ENCODE assay signal across 8 cellular contexts in the genomic region with DNA sequence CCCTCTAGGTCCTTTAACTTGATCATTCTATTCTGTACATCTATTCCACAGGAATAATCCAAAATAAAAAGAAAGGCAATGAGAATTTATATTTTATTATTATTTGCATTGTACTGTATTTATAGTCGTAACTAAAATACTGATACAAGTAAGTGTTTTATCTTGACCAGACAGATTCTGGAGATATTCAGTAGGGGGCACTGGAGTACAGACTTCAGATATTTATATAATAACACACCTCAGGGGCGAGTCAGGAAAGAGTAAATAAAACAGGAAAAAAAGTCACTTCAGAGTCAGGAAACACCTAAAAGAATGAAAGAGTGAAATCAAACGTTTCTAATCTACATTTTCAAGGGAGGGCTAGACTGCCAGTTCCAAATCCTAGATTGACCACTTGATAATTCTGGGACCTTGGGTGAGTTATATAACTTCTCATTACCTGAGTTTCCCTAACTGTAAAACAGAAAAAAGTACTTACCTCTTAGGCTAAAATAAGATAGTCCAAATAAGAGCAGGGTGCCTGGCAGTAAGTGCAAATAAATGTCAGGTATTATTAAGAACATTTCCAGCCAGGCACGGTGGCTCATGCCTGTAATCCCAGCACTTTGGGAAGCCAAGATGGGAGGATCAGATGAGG. TPM values are rescaled to one million over a fixed set of nuclear protein-coding genes. Genes with fewer than 3 reads are reported as not detected.
DNase-seq lines count a peak whose midpoint lies in the region; ATAC-seq and TF ChIP-seq lines count a peak whose summit lies in the region.

No MANE protein-coding gene starts in this region.

- no peaks in the 10 kb centered on the region for H3K4me1 ChIP-seq in esophagus squamous epithelium

- H3K9me3 ChIP-seq in esophagus squamous epithelium, result no peaks in the 10 kb centered on the region

- TF ChIP-seq CTCF in LNCAP (IDR thresholded peaks at IDR 0.05), result peak; percentile 70
- peak; percentile 15 to 65 (median 44) for TF ChIP-seq CTCF in esophagus squamous epithelium (IDR thresholded peaks at IDR 0.05)
- TF ChIP-seq CTCF in osteocyte (IDR thresholded peaks at IDR 0.05), result peak; percentile 48

- H3K36me3 Mint-ChIP-seq in osteocyte (ENCODE audit: unreplicated experiment), result peaks cover 40% of the 10 kb centered on the region

- H3K4me3 ChIP-seq in esophagus squamous epithelium, result no peak overlapping the region

- no peaks in the 10 kb centered on the region for H3K27me3 ChIP-seq in esophagus squamous epithelium

- DNase-seq in EL, result peak; percentile 45
- DNase-seq in RPMI8226, result peak; percentile 46
- DNase-seq in esophagus squamous epithelium (lab: John Stamatoyannopoulos, UW), result no peak
- DNase-seq in osteocyte (ENCODE audit: extremely low spot score, unreplicated experiment), result no peak
- no peak for DNase-seq in NCI-H187 treated with DMSO at 0.1 percent for 48 hours (lab: John Stamatoyannopoulos, UW)
- no peak for DNase-seq in NK-92 treated with Interleukin-12 subunit alpha and Interleukin-12 subunit beta, amount 100 ng/mL, for 24 hours (lab: John Stamatoyannopoulos, UW)

- H3K9me3 Mint-ChIP-seq in osteocyte (ENCODE audit: unreplicated experiment), result no peaks in the 10 kb centered on the region

- H3K4me3 Mint-ChIP-seq in osteocyte (ENCODE audit: unreplicated experiment), result no peak overlapping the region

- no peak for ATAC-seq in GM21360 (IDR thresholded peaks at IDR 0.05; ENCODE audit: unreplicated experiment)

- no peak for TF ChIP-seq POLR2A in esophagus squamous epithelium (IDR thresholded peaks at IDR 0.05)

- no peak overlapping the region for H3K27ac Mint-ChIP-seq in osteocyte (ENCODE audit: unreplicated experiment)

- intact Hi-C loops in esophagus squamous epithelium (cut with DNase I), result no loop called here

- no peaks in the 10 kb centered on the region for H3K4me1 Mint-ChIP-seq in osteocyte (ENCODE audit: unreplicated experiment)

- H3K27ac ChIP-seq in esophagus squamous epithelium, result no peak overlapping the region

- no peaks in the 10 kb centered on the region for H3K27me3 Mint-ChIP-seq in osteocyte (ENCODE audit: unreplicated experiment)

- peaks cover 0 to 67% (median 19%) of the 10 kb centered on the region in 3 donors for H3K36me3 ChIP-seq in esophagus squamous epithelium

- WGBS in esophagus squamous epithelium, 2 donors, result 24 to 27% methylated on average over 4 of the region's 4 CpGs

RNA-seq across cellular contexts. Expression of gene MTF1, which starts 31.1 kb away (rescaled TPM):
- 10 to 100 TPM in 2 of 4 donors, 1 to 10 TPM in 2; 6.3 to 13.4 (median 9.9) TPM for total RNA-seq in esophagus squamous epithelium
- 14.3 and 16.9 TPM in 2 replicates for total RNA-seq in osteocyte

RNA-seq across cellular contexts. Expression of gene INPP5B, which starts 56.4 kb away (rescaled TPM):
- 10 to 100 TPM in 3 of 4 donors, 1 to 10 TPM in 1; 6.2 to 20.4 (median 13.7) TPM for total RNA-seq in esophagus squamous epithelium
- total RNA-seq in osteocyte, result 36.2 and 36.5 TPM in 2 replicates

Comparison
In these comparisons a context has a peak if more than half of its experiments do, and no peak if none do; other contexts are left out.
1. DNase-seq: peak in EL (single experiment) and RPMI8226 (single experiment); none in esophagus squamous epithelium (single experiment), osteocyte (single experiment), NCI-H187 treated with DMSO at 0.1 percent for 48 hours (single experiment) and NK-92 treated with Interleukin-12 subunit alpha and Interleukin-12 subunit beta, amount 100 ng/mL, for 24 hours (single experiment).
2. Peak in every context shown above with its lines, with median percentiles within 50 percentile points of each other: CTCF ChIP-seq.